1 cellular context compared by ENCODE assay signal in genomic region chr7:2607913-2608899, GRCh38.
A peak's percentile ranks its signal among the peaks of the same experiment; 100 is the strongest.
TF ChIP-seq lines count a peak whose summit lies in the region.

No MANE protein-coding gene starts in this region.

TF ChIP-seq in HepG2, 621 proteins besides CTCF, POLR2A, EP300 and RAD21:
- 0 out of 2 replicates have a peak, but pooled peaks have one; percentile 24 for TF ChIP-seq NR2F2 (IDR thresholded peaks at IDR 0.05; ENCODE audit: borderline replicate concordance, low read depth)
- peak; percentile 42; the same call in 1 of the 2 replicates for TF ChIP-seq NR2F6 (IDR thresholded peaks at IDR 0.05)
- no peak for TF ChIP-seq NR2F6 (CRISPR knock-in tag; IDR thresholded peaks at IDR 0.05)
- TF ChIP-seq, protein P1, sequence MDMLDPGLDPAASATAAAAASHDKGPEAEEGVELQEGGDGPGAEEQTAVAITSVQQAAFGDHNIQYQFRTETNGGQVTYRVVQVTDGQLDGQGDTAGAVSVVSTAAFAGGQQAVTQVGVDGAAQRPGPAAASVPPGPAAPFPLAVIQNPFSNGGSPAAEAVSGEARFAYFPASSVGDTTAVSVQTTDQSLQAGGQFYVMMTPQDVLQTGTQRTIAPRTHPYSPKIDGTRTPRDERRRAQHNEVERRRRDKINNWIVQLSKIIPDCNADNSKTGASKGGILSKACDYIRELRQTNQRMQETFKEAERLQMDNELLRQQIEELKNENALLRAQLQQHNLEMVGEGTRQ (IDR thresholded peaks at IDR 0.05; ENCODE audit: low read depth, low read length) = no peak
- TF ChIP-seq, protein P1 (CRISPR knock-in tag; IDR thresholded peaks at IDR 0.05; ENCODE audit: borderline replicate concordance) = no peak
- no peak for TF ChIP-seq LCORL (IDR thresholded peaks at IDR 0.05)
- TF ChIP-seq LCORL (CRISPR knock-in tag; IDR thresholded peaks at IDR 0.05) = no peak
- TF ChIP-seq ZBTB7B (CRISPR knock-in tag; IDR thresholded peaks at IDR 0.05) = 0 out of 2 replicates have a peak, but pooled peaks have one; percentile 2
- TF ChIP-seq HDAC2 (CRISPR knock-in tag; IDR thresholded peaks at IDR 0.05) = 0 out of 2 replicates have a peak, but pooled peaks have one; percentile 4
- TF ChIP-seq ZNF589 (CRISPR knock-in tag; conservative IDR thresholded peaks at IDR 0.05) = no peak
- no peak for TF ChIP-seq ZNF18 (CRISPR knock-in tag; IDR thresholded peaks at IDR 0.05; ENCODE audit: insufficient replicate concordance)
- TF ChIP-seq ZNF598 (CRISPR knock-in tag; IDR thresholded peaks at IDR 0.05; ENCODE audit: borderline replicate concordance) = no peak
- TF ChIP-seq SNAPC2 (CRISPR knock-in tag; IDR thresholded peaks at IDR 0.05) = no peak
